15 cellular contexts compared by ENCODE assay signal in genomic region chr1:94622757-94623156, GRCh38.
DNase-seq lines count a peak whose midpoint lies in the region; ATAC-seq and TF ChIP-seq lines count a peak whose summit lies in the region.
"Had no signal": no experiment of that assay in that cellular context is flagged by ENCODE, and none has a peak within 500 bp of the region (broad histone marks: within the 10 kb centered on the region; RNA-seq: fewer than 3 reads in every experiment).

No MANE protein-coding gene starts in this region.

- peak; percentile 47 for DNase-seq in GM04503 (ENCODE audit: low read depth)
- peak; percentile 87 to 95 for DNase-seq in SJSA1 (ENCODE audit: low read depth in 1 of 2, low spot score in 2 of 2)
- peak; percentile 54 for DNase-seq in hepatocyte (ENCODE audit: low spot score)
- DNase-seq in progenitor cell of endocrine pancreas (ENCODE audit: low spot score, unreplicated experiment), result no peak
- DNase-seq in COLO668 (lab: John Stamatoyannopoulos, UW; ENCODE audit: unreplicated experiment), result no peak
- no peak for DNase-seq in NCI-H69 (lab: John Stamatoyannopoulos, UW)
- DNase-seq in NCI-H2171 treated with DMSO at 0.1 percent for 48 hours (lab: John Stamatoyannopoulos, UW), result no peak
- DNase-seq: CD8-positive, alpha-beta memory T cell; glutamatergic neuron; NCI-H2107 had no signal

- H3K27ac ChIP-seq in SJSA1 (peak overlapping the region; percentile 92), hepatocyte (peak overlapping the region; percentile 95)

- H3K4me1 Mint-ChIP-seq in progenitor cell of endocrine pancreas (ENCODE audit: low read depth), result peaks cover 27% of the 10 kb centered on the region
- H3K4me1 Mint-ChIP-seq: CD8-positive, alpha-beta memory T cell; stimulated activated memory B cell treated with anti-CD40 and anti-IgM and Interleukin-4, amounts not matched to agents 10 μg/mL and 1 μg/mL and 100 μg/mL, for 72 hours had no signal

- H3K27ac Mint-ChIP-seq in progenitor cell of endocrine pancreas, result peak overlapping the region; percentile 90
- H3K27ac Mint-ChIP-seq: dendritic cell treated with granulocyte-macrophage colony-stimulating factor and Interleukin-4, amounts not matched to agents 40 ng/mL and 50 ng/mL, for 4 days; stimulated activated memory B cell treated with anti-CD40 and anti-IgM and Interleukin-4, amounts not matched to agents 10 μg/mL and 1 μg/mL and 100 μg/mL, for 72 hours had no signal

- H3K79me2 ChIP-seq in hepatocyte, result no peaks in the 10 kb centered on the region

- H3K36me3 Mint-ChIP-seq in progenitor cell of endocrine pancreas (ENCODE audit: insufficient read depth), result peaks cover 6% of the 10 kb centered on the region
- H3K36me3 Mint-ChIP-seq: CD8-positive, alpha-beta memory T cell; stimulated activated memory B cell treated with anti-CD40 and anti-IgM and Interleukin-4, amounts not matched to agents 10 μg/mL and 1 μg/mL and 100 μg/mL, for 72 hours had no signal

- no peak for TF ChIP-seq CTCF in hepatocyte (IDR thresholded peaks at IDR 0.05; ENCODE audit: poor library complexity)
- no peak for TF ChIP-seq CTCF in progenitor cell of endocrine pancreas (IDR thresholded peaks at IDR 0.05; ENCODE audit: unreplicated experiment)

- H3K36me3 ChIP-seq in SJSA1, result peaks cover 7% of the 10 kb centered on the region; the same call in 1 of the 2 replicates
- H3K36me3 ChIP-seq in hepatocyte (replicated peaks; ENCODE audit: insufficient read depth, low read depth), result no peaks in the 10 kb centered on the region

- H3K4me3 ChIP-seq in SJSA1, result no peak overlapping the region
- no peak overlapping the region for H3K4me3 ChIP-seq in hepatocyte
- H3K4me3 ChIP-seq: K562 had no signal

- no peaks in the 10 kb centered on the region for H3K27me3 ChIP-seq in SJSA1 (replicated peaks)
- no peaks in the 10 kb centered on the region for H3K27me3 ChIP-seq in hepatocyte

- WGBS in hepatocyte (ENCODE audit: low lambda C conversion rate, missing lambda C conversion rate), result 72% methylated on average over 10 of the region's 10 CpGs

- H3K9me3 ChIP-seq in SJSA1 (replicated peaks) (peaks cover 6% of the 10 kb centered on the region), hepatocyte (ENCODE audit: low read depth) (no peaks in the 10 kb centered on the region)

- ATAC-seq in GM18519 (IDR thresholded peaks at IDR 0.05; ENCODE audit: low FRiP score, unreplicated experiment), result no peak
- ATAC-seq: K562; Panc1; stimulated activated memory B cell treated with anti-CD40 and anti-IgM and Interleukin-4, amounts not matched to agents 10 μg/mL and 1 μg/mL and 100 μg/mL, for 72 hours had no signal

- no peaks in the 10 kb centered on the region for H3K27me3 Mint-ChIP-seq in progenitor cell of endocrine pancreas

- H2AFZ ChIP-seq in hepatocyte, result no peak overlapping the region

- H3K9me3 Mint-ChIP-seq in progenitor cell of endocrine pancreas (ENCODE audit: low read depth), result peaks cover 7% of the 10 kb centered on the region

- no peaks in the 10 kb centered on the region for H3K9me2 ChIP-seq in hepatocyte (replicated peaks; ENCODE audit: insufficient read depth)

- H3K4me1 ChIP-seq in SJSA1 (replicated peaks) (peaks cover 52% of the 10 kb centered on the region), hepatocyte (ENCODE audit: insufficient read depth) (peaks cover 45% of the 10 kb centered on the region)

- H3K4me3 Mint-ChIP-seq in progenitor cell of endocrine pancreas (ENCODE audit: low read depth), result no peak overlapping the region
- H3K4me3 Mint-ChIP-seq: CD8-positive, alpha-beta memory T cell; dendritic cell treated with granulocyte-macrophage colony-stimulating factor and Interleukin-4, amounts not matched to agents 40 ng/mL and 50 ng/mL, for 4 days; stimulated activated memory B cell treated with anti-CD40 and anti-IgM and Interleukin-4, amounts not matched to agents 10 μg/mL and 1 μg/mL and 100 μg/mL, for 72 hours had no signal

- H3K4me2 ChIP-seq in hepatocyte, result peak overlapping the region; percentile 50

- H4K20me1 ChIP-seq in hepatocyte (ENCODE audit: insufficient read depth, poor library complexity, severe bottlenecking), result no peaks in the 10 kb centered on the region

Comparison
In these comparisons a context has a peak if more than half of its experiments do, and no peak if none do; other contexts are left out.
1. DNase-seq: peak in GM04503 (single experiment), SJSA1 (2 of 2) and hepatocyte (single experiment); none in progenitor cell of endocrine pancreas (single experiment), COLO668 (single experiment), NCI-H69 (single experiment) and NCI-H2171 treated with DMSO at 0.1 percent for 48 hours (single experiment).